In genomic region chr5:491119-491855, GRCh38 we compare ENCODE assay signal across 23 cellular contexts. TPM values are rescaled to one million over a fixed set of nuclear protein-coding genes. Genes with fewer than 3 reads are reported as not detected.
A peak's percentile ranks its signal among the peaks of the same experiment; 100 is the strongest.
DNase-seq lines count a peak whose midpoint lies in the region; ATAC-seq, FAIRE-seq and TF ChIP-seq lines count a peak whose summit lies in the region.
"Had no signal": no experiment of that assay in that cellular context is flagged by ENCODE, and none has a peak within 500 bp of the region (broad histone marks: within the 10 kb centered on the region; RNA-seq: fewer than 3 reads in every experiment).

No MANE protein-coding gene starts in this region.

- H3K56ac ChIP-seq in H1 (replicated peaks; ENCODE audit: insufficient read length, low read depth, low read length), result no peak overlapping the region

- no peak overlapping the region for H4K91ac ChIP-seq in H1 (replicated peaks; ENCODE audit: insufficient read length, low read length)
- H4K91ac ChIP-seq in neuronal stem cell (ENCODE audit: low read depth, low read length, poor library complexity), result no peak overlapping the region

- 0 out of 2 replicates have a peak overlapping the region, but pooled peaks have one; percentile 17 for H2BK12ac ChIP-seq in H1 (ENCODE audit: low read depth, low read length)
- peak overlapping the region; percentile 84 for H2BK12ac ChIP-seq in neuronal stem cell (ENCODE audit: low read length)

- 0 out of 2 replicates have a peak, but pooled peaks cover 1% of the 10 kb centered on the region for H3K23me2 ChIP-seq in H1 (ENCODE audit: low read depth, low read length)

- no peak for TF ChIP-seq EP300 in H1 (IDR thresholded peaks at IDR 0.05; ENCODE audit: borderline replicate concordance in 1 of 2, low read depth in 2 of 2, low read length in 2 of 2)

- no peak overlapping the region for H2BK20ac ChIP-seq in H1 (ENCODE audit: low read length)

- no peak for FAIRE-seq in H1 (lab: Jason Lieb, UNC)
- FAIRE-seq: A204.1, D721Med, GM12878, GM19239, K562 had no signal

- H3K4ac ChIP-seq in H1 (replicated peaks; ENCODE audit: insufficient read length, low read depth, low read length) (no peak overlapping the region), neuronal stem cell (ENCODE audit: low read length) (no peak overlapping the region)

- no peak overlapping the region for H2BK15ac ChIP-seq in H1 (ENCODE audit: low read length)
- peak overlapping the region; percentile 92 for H2BK15ac ChIP-seq in neuronal stem cell (ENCODE audit: low read length)

- no peaks in the 10 kb centered on the region for H3F3A ChIP-seq in GM23338 (replicated peaks; ENCODE audit: low read depth)

- CTCF ChIA-PET in H1 (lab: Charles Lee; ENCODE audit: partially characterized antibody), result interaction anchor here (1.3 kb wide), 1 partner anchor 11 kb away, joined by 3 read pairs; no protein-coding TSS in a partner anchor

- ATAC-seq in GM23338 (peak; percentile 7; the same call in 2 of the 3 replicates), HG03342 (IDR thresholded peaks at IDR 0.05; ENCODE audit: unreplicated experiment) (no peak)
- ATAC-seq: GM12878, K562 had no signal

- peaks cover 11% of the 10 kb centered on the region for H3K4me1 Mint-ChIP-seq in GM23338

- H2BK120ac ChIP-seq in H1 (replicated peaks; ENCODE audit: low read depth, low read length) (no peak overlapping the region), neuronal stem cell (ENCODE audit: low read depth, low read length) (no peak overlapping the region)

- WGBS in H1 (ENCODE audit: extremely low coverage in 1 of 2, insufficient coverage in 1 of 2, insufficient read length in 1 of 2, insufficient replicate concordance in 2 of 2, low coverage in 1 of 2, low lambda C conversion rate in 2 of 2, missing lambda C conversion rate in 1 of 2), 2 experiments, result 92% methylated on average over 38 of the region's 52 CpGs; no CpG with 5 or more reads in 1 of the 2 experiments
- no CpG with 5 or more reads among the region's 52 CpGs for WGBS in neuronal stem cell (ENCODE audit: extremely low coverage in 2 of 2, insufficient read length in 2 of 2, insufficient replicate concordance in 1 of 2), 2 donors

- POLR2A ChIA-PET in H1 (lab: Charles Lee; ENCODE audit: partially characterized antibody), result interaction anchor here (0.8 to 1.2 kb wide), 2 partner anchors 17 to 42 kb away, joined by 3 read pairs; no protein-coding TSS in a partner anchor

- no peaks in the 10 kb centered on the region for H3K9me2 ChIP-seq in GM23338 (ENCODE audit: insufficient read depth)

- no peak overlapping the region for H3K23ac ChIP-seq in H1 (ENCODE audit: insufficient read length)
- peak overlapping the region; percentile 96 for H3K23ac ChIP-seq in neuronal stem cell (ENCODE audit: low read depth, low read length, poor library complexity)

- H3K14ac ChIP-seq in H1 (ENCODE audit: insufficient read length) (no peak overlapping the region), neuronal stem cell (ENCODE audit: low read length) (peak overlapping the region; percentile 71)

- H4K8ac ChIP-seq in H1 (ENCODE audit: extremely low read depth, insufficient read depth, low read length), result no peak overlapping the region
- peak overlapping the region; percentile 43 for H4K8ac ChIP-seq in neuronal stem cell (ENCODE audit: low read depth, low read length)

- H3K9me3 Mint-ChIP-seq in GM23338, result 0 out of 3 replicates have a peak, but pooled peaks cover 4% of the 10 kb centered on the region
- H3K9me3 Mint-ChIP-seq: CD4-positive, CD25-positive, alpha-beta regulatory T cell; CD8-positive, alpha-beta memory T cell had no signal

- no peaks in the 10 kb centered on the region; the same call in 1 of the 2 replicates for H3K4me1 ChIP-seq in GM23338 (ENCODE audit: insufficient read depth)
- H3K4me1 ChIP-seq in H1 (replicated peaks in 1 of 4; ENCODE audit: control insufficient read depth in 3 of 4, insufficient read depth in 4 of 4, low read length in 3 of 4), result peaks cover 0 to 21% (median 5%) of the 10 kb centered on the region in 4 experiments; a peak in 4 of 7 replicates
- H3K4me1 ChIP-seq in neuronal stem cell (ENCODE audit: control insufficient read depth in 2 of 2, insufficient read depth in 1 of 2, low read depth in 1 of 2, low read length in 2 of 2), result peaks cover 0 to 2% of the 10 kb centered on the region in 2 donors
- H3K4me1 ChIP-seq: BE2C, Caco-2, HAP-1 had no signal

- TF ChIP-seq POLR2A in H1 (IDR thresholded peaks at IDR 0.05; ENCODE audit: control extremely low read depth in 1 of 2, low read depth in 2 of 2, low read length in 2 of 2), result no peak

- H3K9ac ChIP-seq in H1 (replicated peaks in 1 of 4; ENCODE audit: extremely low read depth in 1 of 4, low read depth in 3 of 4, low read length in 3 of 4), result no peak overlapping the region
- H3K9ac ChIP-seq in neuronal stem cell (ENCODE audit: low read depth, low read length, poor library complexity), result peak overlapping the region; percentile 21

- H3K27me3 ChIP-seq in GM23338 (ENCODE audit: insufficient read depth) (peaks cover 12% of the 10 kb centered on the region), H1 (replicated peaks in 1 of 4; ENCODE audit: control insufficient read depth in 3 of 4, extremely low read depth in 1 of 4, insufficient read depth in 3 of 4, low read length in 3 of 4) (peaks cover 0 to 28% (median 19%) of the 10 kb centered on the region in 4 experiments; a peak in 6 of 7 replicates), neuronal stem cell (ENCODE audit: control insufficient read depth in 3 of 3, insufficient read depth in 3 of 3, low read depth in 1 of 3, low read length in 3 of 3) (peaks cover 31 to 48% (median 45%) of the 10 kb centered on the region in 3 experiments)
- H3K27me3 ChIP-seq: BE2C had no signal

- no peaks in the 10 kb centered on the region; the same call in 2 of the 3 replicates for H3K36me3 Mint-ChIP-seq in GM23338 (ENCODE audit: low read depth)
- H3K36me3 Mint-ChIP-seq: CD4-positive, CD25-positive, alpha-beta regulatory T cell; CD8-positive, alpha-beta memory T cell had no signal

- no peak overlapping the region for H3K4me3 ChIP-seq in GM23338
- no peak overlapping the region for H3K4me3 ChIP-seq in H1 (ENCODE audit: extremely low read depth in 1 of 4, insufficient read depth in 2 of 4, low read depth in 3 of 4, low read length in 4 of 4)
- no peak overlapping the region for H3K4me3 ChIP-seq in neuronal stem cell (ENCODE audit: low read length in 2 of 2)
- H3K4me3 ChIP-seq in coronary artery, result no peak overlapping the region
- H3K4me3 ChIP-seq: GM12878, HAP-1, K562 had no signal

- H3K18ac ChIP-seq in H1 (ENCODE audit: extremely low read depth, low read length), result no peak overlapping the region; the same call in none of the 2 replicates
- H3K18ac ChIP-seq in neuronal stem cell (ENCODE audit: low read length), result peak overlapping the region; percentile 87

- no peaks in the 10 kb centered on the region for H3K36me3 ChIP-seq in GM23338 (ENCODE audit: insufficient read depth)
- no peaks in the 10 kb centered on the region for H3K36me3 ChIP-seq in H1 (ENCODE audit: control insufficient read depth in 2 of 4, insufficient read depth in 4 of 4, low read length in 3 of 4)
- H3K36me3 ChIP-seq in neuronal stem cell (replicated peaks in 1 of 2; ENCODE audit: control insufficient read depth in 2 of 2, insufficient read depth in 2 of 2, low read length in 2 of 2), result no peaks in the 10 kb centered on the region
- H3K36me3 ChIP-seq: BE2C, HAP-1 had no signal

- peak; percentile 57 for DNase-seq in DMS53 (lab: John Stamatoyannopoulos, UW)
- no peak for DNase-seq in GM23338 (ENCODE audit: low spot score)
- DNase-seq in H1 (ENCODE audit: low read depth in 1 of 2, low spot score in 2 of 2), result no peak
- DNase-seq in neuronal stem cell (ENCODE audit: low spot score), result no peak
- no peak for DNase-seq in coronary artery (ENCODE audit: low spot score)
- DNase-seq in NCI-H1436 treated with DMSO at 0.1 percent for 48 hours (lab: John Stamatoyannopoulos, UW), result no peak
- DNase-seq: ACHN; BE2C; C1 segment of cervical spinal cord; Caco-2; CD4-positive, CD25-positive, alpha-beta regulatory T cell; CD8-positive, alpha-beta memory T cell; DND-41; EL; GOT3; IMR-90 had no signal

- TF ChIP-seq CTCF in GM23338 (conservative IDR thresholded peaks at IDR 0.05; ENCODE audit: low read depth in 2 of 2) (no peak), H1 (IDR thresholded peaks at IDR 0.05; ENCODE audit: control extremely low read depth in 1 of 3, insufficient read depth in 1 of 3, low read depth in 1 of 3, low read length in 3 of 3) (no peak), coronary artery (IDR thresholded peaks at IDR 0.05) (no peak)

- no peak overlapping the region for H2BK5ac ChIP-seq in H1 (ENCODE audit: low read depth, low read length)
- peak overlapping the region; percentile 75 for H2BK5ac ChIP-seq in neuronal stem cell (ENCODE audit: low read length)

- no peak overlapping the region for H3K27ac ChIP-seq in GM23338 (ENCODE audit: low read depth)
- H3K27ac ChIP-seq in H1 (ENCODE audit: low read depth, low read length), result no peak overlapping the region
- no peak overlapping the region for H3K27ac ChIP-seq in neuronal stem cell (replicated peaks; ENCODE audit: low read length)
- H3K27ac ChIP-seq in coronary artery, result no peak overlapping the region

- H3K79me2 ChIP-seq in GM23338 (replicated peaks; ENCODE audit: insufficient read depth) (no peaks in the 10 kb centered on the region), H1 (ENCODE audit: control insufficient read depth in 1 of 2, insufficient read depth in 2 of 2, low read length in 2 of 2) (no peaks in the 10 kb centered on the region)

- H3K9me3 ChIP-seq in H1 (ENCODE audit: insufficient read depth in 2 of 2, low read depth in 1 of 2, low read length in 1 of 2) (no peaks in the 10 kb centered on the region), neuronal stem cell (replicated peaks in 1 of 2; ENCODE audit: control insufficient read depth in 2 of 2, insufficient read depth in 1 of 2, low read depth in 1 of 2, low read length in 2 of 2) (no peaks in the 10 kb centered on the region)
- H3K9me3 ChIP-seq: BE2C, Caco-2, HAP-1 had no signal

- no peaks in the 10 kb centered on the region for H3K79me1 ChIP-seq in H1 (ENCODE audit: low read depth, low read length)
- peaks cover 2% of the 10 kb centered on the region for H3K79me1 ChIP-seq in neuronal stem cell (ENCODE audit: low read depth, low read length)

- H4K20me1 ChIP-seq in GM23338 (replicated peaks; ENCODE audit: insufficient read depth), result no peaks in the 10 kb centered on the region
- no peaks in the 10 kb centered on the region for H4K20me1 ChIP-seq in H1 (replicated peaks in 1 of 2; ENCODE audit: control insufficient read depth in 1 of 2, insufficient read depth in 2 of 2, low read length in 2 of 2)

- H3K27me3 Mint-ChIP-seq in GM23338 (ENCODE audit: insufficient read depth, low read depth, poor library complexity), result peaks cover 60% of the 10 kb centered on the region
- H3K27me3 Mint-ChIP-seq: CD4-positive, CD25-positive, alpha-beta regulatory T cell had no signal

- H3K4me2 ChIP-seq in GM23338, result no peak overlapping the region
- H3K4me2 ChIP-seq in H1 (ENCODE audit: insufficient read depth in 1 of 2, low read depth in 2 of 2, low read length in 2 of 2), result no peak overlapping the region
- H3K4me2 ChIP-seq in neuronal stem cell (ENCODE audit: insufficient read depth, low read length, poor library complexity, severe bottlenecking), result no peak overlapping the region

- H3K4me3 Mint-ChIP-seq in GM23338, result peak overlapping the region; percentile 31; the same call in 1 of the 3 replicates
- H3K4me3 Mint-ChIP-seq: CD4-positive, CD25-positive, alpha-beta regulatory T cell; CD8-positive, alpha-beta memory T cell had no signal

- H4K5ac ChIP-seq in H1 (ENCODE audit: insufficient read length, low read depth, low read length), result no peak overlapping the region

- no peak overlapping the region for H2AK5ac ChIP-seq in H1 (ENCODE audit: low read depth, low read length)
- H2AK5ac ChIP-seq in neuronal stem cell (ENCODE audit: low read depth, low read length), result peak overlapping the region; percentile 88

- no peak overlapping the region for H2AFZ ChIP-seq in GM23338
- no peak overlapping the region for H2AFZ ChIP-seq in H1 (ENCODE audit: low read length)
- no peak overlapping the region for H2AFZ ChIP-seq in neuronal stem cell (ENCODE audit: low read length)

- no peak overlapping the region for H3K27ac Mint-ChIP-seq in GM23338
- H3K27ac Mint-ChIP-seq: CD4-positive, CD25-positive, alpha-beta regulatory T cell; CD8-positive, alpha-beta memory T cell had no signal

- no peak for TF ChIP-seq RAD21 in H1 (IDR thresholded peaks at IDR 0.05 in 1 of 2, conservative IDR thresholded peaks at IDR 0.05 in 1 of 2; ENCODE audit: low read depth in 2 of 2, low read length in 2 of 2)

RNA-seq across cellular contexts. Expression of gene SLC9A3, which starts 33.0 kb away (rescaled TPM):
- 2.2 and 3.1 TPM in 2 replicates for total RNA-seq in GM23338 (2014; rRNA removed; shearing (Covaris generic))
- polyA plus RNA-seq in GM23338 (2016; fragmentation: Nextera tagmentation; extraction: Ambion mirVana) (0.39 and 0.75 TPM in 2 replicates), H1 (2011; rRNA removed) (1.0 and 1.3 TPM in 2 replicates)
- total RNA-seq in H1 (2021; fragmentation: NEBNext Ultra II Directional; extraction: Animal tissue kit (Norgen Biotek cat#: 25700)), result 0.95 and 1.1 TPM in 2 replicates
- polyA plus RNA-seq in H1 (2011; cell fraction: cytosol; rRNA removed), result 1.4 TPM
- 1.9 TPM for polyA plus RNA-seq in H1 (2011; cell fraction: nucleus; rRNA removed)
- 1.1 to 1.3 TPM (median 1.2 TPM) in 4 replicates for polyA plus RNA-seq in H1 (2012, experiment 1 of 2)
- polyA plus RNA-seq in H1 (2012, experiment 2 of 2), result 1.6 TPM
- 1.5 TPM for polyA plus RNA-seq in H1 (2013, experiment 1 of 2)
- polyA plus RNA-seq in H1 (2013, experiment 2 of 2), result 1.2 TPM
- polyA minus RNA-seq in H1 (2011; rRNA and poly(A)+ RNA removed), result 0.46 and 0.47 TPM in 2 replicates
- polyA minus RNA-seq in H1 (2011; cell fraction: cytosol; rRNA and poly(A)+ RNA removed), result 0.95 TPM
- polyA minus RNA-seq in H1 (2011; cell fraction: nucleus; rRNA and poly(A)+ RNA removed), result 1.4 TPM
- polyA plus RNA-seq in neuronal stem cell (2013, experiment 1 of 2), result 3.3 TPM
- 3.2 TPM for polyA plus RNA-seq in neuronal stem cell (2013, experiment 2 of 2)

RNA-seq across cellular contexts. Expression of gene EXOC3, which starts 48.3 kb away (rescaled TPM):
- 24.2 and 31.6 TPM in 2 replicates for total RNA-seq in GM23338 (2014; rRNA removed; shearing (Covaris generic))
- polyA plus RNA-seq in GM23338 (2016; fragmentation: Nextera tagmentation; extraction: Ambion mirVana) (13.4 and 13.8 TPM in 2 replicates), H1 (2011; rRNA removed) (14.4 and 19.5 TPM in 2 replicates)
- total RNA-seq in H1 (2021; fragmentation: NEBNext Ultra II Directional; extraction: Animal tissue kit (Norgen Biotek cat#: 25700)), result 27.5 and 30.0 TPM in 2 replicates
- 17.3 TPM for polyA plus RNA-seq in H1 (2011; cell fraction: cytosol; rRNA removed)
- 38.7 TPM for polyA plus RNA-seq in H1 (2011; cell fraction: nucleus; rRNA removed)
- polyA plus RNA-seq in H1 (2012, experiment 1 of 2), result 24.9 to 34.9 TPM (median 31.8 TPM) in 4 replicates
- polyA plus RNA-seq in H1 (2012, experiment 2 of 2), result 19.3 TPM
- 16.3 TPM for polyA plus RNA-seq in H1 (2013, experiment 1 of 2)
- polyA plus RNA-seq in H1 (2013, experiment 2 of 2), result 14.9 TPM
- polyA minus RNA-seq in H1 (2011; rRNA and poly(A)+ RNA removed), result 16.7 and 19.2 TPM in 2 replicates
- polyA minus RNA-seq in H1 (2011; cell fraction: cytosol; rRNA and poly(A)+ RNA removed), result 12.9 TPM
- polyA minus RNA-seq in H1 (2011; cell fraction: nucleus; rRNA and poly(A)+ RNA removed), result 14.7 TPM
- polyA plus RNA-seq in neuronal stem cell (2013, experiment 1 of 2), result 18.9 TPM
- polyA plus RNA-seq in neuronal stem cell (2013, experiment 2 of 2), result 18.7 TPM
